14 cellular contexts compared by ENCODE assay signal in the genomic region with DNA sequence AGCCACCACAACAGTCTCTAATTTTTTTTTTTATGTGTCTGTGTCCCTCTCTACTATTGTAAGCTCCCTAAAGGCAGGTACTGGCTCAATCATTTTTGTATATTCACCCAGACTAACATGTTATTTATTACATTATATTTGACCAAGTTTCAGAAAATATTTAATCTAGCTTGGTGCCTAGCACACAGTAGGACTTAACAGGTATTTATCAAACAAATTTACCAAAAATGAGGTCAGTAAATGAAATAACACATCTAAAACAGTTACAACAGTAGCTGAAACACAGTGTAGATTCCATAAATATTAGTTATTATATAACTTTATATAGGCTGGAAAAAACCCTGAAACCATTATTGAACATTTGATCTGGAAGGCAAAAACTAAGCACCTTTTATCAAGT. TPM values are rescaled to one million over a fixed set of nuclear protein-coding genes. Genes with fewer than 3 reads are reported as not detected.
DNase-seq lines count a peak whose midpoint lies in the region; ATAC-seq lines count a peak whose summit lies in the region.
"Had no signal": no experiment of that assay in that cellular context is flagged by ENCODE, and none has a peak within 500 bp of the region (broad histone marks: within the 10 kb centered on the region; RNA-seq: fewer than 3 reads in every experiment).

No MANE protein-coding gene starts in this region.

- no peaks in the 10 kb centered on the region for H3K27me3 Mint-ChIP-seq in stimulated activated naive CD8-positive, alpha-beta T cell treated with anti-CD3 and anti-CD28 coated beads, Interleukin-15, Interleukin-2, amounts not matched to agents 100 ng/mL and 50 ng/mL, for 24 hours
- H3K27me3 Mint-ChIP-seq in T-helper 17 cell (no peaks in the 10 kb centered on the region), immature natural killer cell (ENCODE audit: low read depth in 3 of 3) (peaks cover 0 to 4% (median 0%) of the 10 kb centered on the region in 3 donors)

- ATAC-seq in stimulated activated naive CD8-positive, alpha-beta T cell treated with anti-CD3 and anti-CD28 coated beads, Interleukin-15, Interleukin-2, amounts not matched to agents 100 U/mL and 50 U/mL, for 24 hours: no peak
- ATAC-seq in T-helper 17 cell (no peak), GM21619 (IDR thresholded peaks at IDR 0.05; ENCODE audit: unreplicated experiment) (no peak), HG02763 (IDR thresholded peaks at IDR 0.05; ENCODE audit: unreplicated experiment) (no peak)
- ATAC-seq: heart right ventricle had no signal

- H3K4me3 Mint-ChIP-seq in stimulated activated naive CD8-positive, alpha-beta T cell treated with anti-CD3 and anti-CD28 coated beads, Interleukin-15, Interleukin-2, amounts not matched to agents 100 ng/mL and 50 ng/mL, for 24 hours: peak overlapping the region; percentile 72
- H3K4me3 Mint-ChIP-seq in T-helper 17 cell: no peak overlapping the region
- peak overlapping the region in 4 of 5 donors; percentile 29 to 68 (median 56) for H3K4me3 Mint-ChIP-seq in immature natural killer cell

- peaks cover 28% of the 10 kb centered on the region for H3K4me1 Mint-ChIP-seq in stimulated activated naive CD8-positive, alpha-beta T cell treated with anti-CD3 and anti-CD28 coated beads, Interleukin-15, Interleukin-2, amounts not matched to agents 100 ng/mL and 50 ng/mL, for 24 hours (ENCODE audit: low read depth)
- peaks cover 25% of the 10 kb centered on the region for H3K4me1 Mint-ChIP-seq in T-helper 17 cell
- H3K4me1 Mint-ChIP-seq in immature natural killer cell: peaks cover 0 to 42% of the 10 kb centered on the region in 2 donors

- H3K27ac Mint-ChIP-seq in stimulated activated naive CD8-positive, alpha-beta T cell treated with anti-CD3 and anti-CD28 coated beads, Interleukin-15, Interleukin-2, amounts not matched to agents 100 ng/mL and 50 ng/mL, for 24 hours: no peak overlapping the region
- H3K27ac Mint-ChIP-seq in T-helper 17 cell: peak overlapping the region; percentile 67
- peak overlapping the region in 1 of 6 donors; percentile 17 for H3K27ac Mint-ChIP-seq in immature natural killer cell

- H3K9me3 ChIP-seq in T-helper 17 cell (ENCODE audit: control insufficient read depth, low read length, poor library complexity, severe bottlenecking): no peaks in the 10 kb centered on the region
- H3K9me3 ChIP-seq: heart right ventricle, tibial nerve had no signal

- DNase-seq in stimulated activated naive CD8-positive, alpha-beta T cell treated with anti-CD3 and anti-CD28 coated beads, Interleukin-15, Interleukin-2, amounts not matched to agents 100 U/mL and 50 U/mL, for 24 hours: no peak
- DNase-seq in T-helper 17 cell: no peak
- no peak for DNase-seq in immature natural killer cell
- DNase-seq in NCI-H82 (lab: John Stamatoyannopoulos, UW): no peak
- no peak for DNase-seq in NCI-H1092 (lab: John Stamatoyannopoulos, UW)
- DNase-seq: activated naive CD4-positive, alpha-beta T cell treated with Interleukin-2 at 50 U/mL for 16 hours; C1 segment of cervical spinal cord; heart right ventricle; NCI-H2107; retina had no signal

- H3K9me3 Mint-ChIP-seq in stimulated activated naive CD8-positive, alpha-beta T cell treated with anti-CD3 and anti-CD28 coated beads, Interleukin-15, Interleukin-2, amounts not matched to agents 100 ng/mL and 50 ng/mL, for 24 hours: no peaks in the 10 kb centered on the region
- H3K9me3 Mint-ChIP-seq in immature natural killer cell: no peaks in the 10 kb centered on the region

- peaks cover 41% of the 10 kb centered on the region for H3K36me3 Mint-ChIP-seq in stimulated activated naive CD8-positive, alpha-beta T cell treated with anti-CD3 and anti-CD28 coated beads, Interleukin-15, Interleukin-2, amounts not matched to agents 100 ng/mL and 50 ng/mL, for 24 hours (ENCODE audit: low read depth)
- peaks cover 1% of the 10 kb centered on the region for H3K36me3 Mint-ChIP-seq in T-helper 17 cell (ENCODE audit: low read depth)
- no peaks in the 10 kb centered on the region for H3K36me3 Mint-ChIP-seq in immature natural killer cell

RNA-seq across cellular contexts. Expression of gene NRDC, which starts 2.7 kb away (rescaled TPM):
- 100 to 1,000 TPM in 1 of 2 donors, 10 to 100 TPM in 1; 97.9 to 116 TPM for total RNA-seq in T-helper 17 cell
- 100 to 1,000 TPM in 1 of 3 donors, 10 to 100 TPM in 2; 66.2 to 101 (median 82.2) TPM for polyA plus RNA-seq in immature natural killer cell
